29 cellular contexts compared by ENCODE assay signal in genomic region chr4:185232370-185232769, GRCh38. TPM values are rescaled to one million over a fixed set of nuclear protein-coding genes. Genes with fewer than 3 reads are reported as not detected.
DNase-seq lines count a peak whose midpoint lies in the region; ATAC-seq, FAIRE-seq and TF ChIP-seq lines count a peak whose summit lies in the region.
"Had no signal": no experiment of that assay in that cellular context is flagged by ENCODE, and none has a peak within 500 bp of the region (broad histone marks: within the 10 kb centered on the region; RNA-seq: fewer than 3 reads in every experiment).

No MANE protein-coding gene starts in this region.

- no peaks in the 10 kb centered on the region for H3K36me3 ChIP-seq in bronchial epithelial cell (ENCODE audit: control insufficient read depth, insufficient read depth, low read length)
- no peaks in the 10 kb centered on the region for H3K36me3 ChIP-seq in heart left ventricle
- H3K36me3 ChIP-seq: sigmoid colon, transverse colon had no signal

- H3K4me3 ChIP-seq in bronchial epithelial cell (ENCODE audit: low read depth, low read length) (no peak overlapping the region), heart left ventricle (no peak overlapping the region)
- H3K4me3 ChIP-seq: BLaER1, sigmoid colon, transverse colon had no signal

- H3K27me3 Mint-ChIP-seq in activated T-cell treated with anti-CD3 and anti-CD28 coated beads, Interleukin-2, amount 50 U/mL, for 72 hours (ENCODE audit: low read depth): no peaks in the 10 kb centered on the region
- H3K27me3 Mint-ChIP-seq: naive B cell; stimulated activated naive CD8-positive, alpha-beta T cell treated with anti-CD3 and anti-CD28 coated beads, Interleukin-15, Interleukin-2, amounts not matched to agents 100 ng/mL and 50 ng/mL, for 24 hours; T-cell had no signal

- no peak for TF ChIP-seq POLR2A in heart left ventricle (IDR thresholded peaks at IDR 0.05)

- no peaks in the 10 kb centered on the region for H3K9me3 Mint-ChIP-seq in activated T-cell treated with anti-CD3 and anti-CD28 coated beads, Interleukin-2, amount 50 U/mL, for 72 hours
- H3K9me3 Mint-ChIP-seq: immature natural killer cell; naive B cell; stimulated activated naive CD8-positive, alpha-beta T cell treated with anti-CD3 and anti-CD28 coated beads, Interleukin-15, Interleukin-2, amounts not matched to agents 100 ng/mL and 50 ng/mL, for 24 hours; T-cell had no signal

- intact Hi-C loops in heart left ventricle (cut with DNase I): no loop called here
- intact Hi-C loops in posterior vena cava (cut with DNase I): no loop called here

- DNase-seq in activated T-cell treated with anti-CD3 and anti-CD28 coated beads, Interleukin-2, amount 50 U/mL, for 72 hours: no peak
- no peak for DNase-seq in activated T-cell treated with anti-CD3 and anti-CD28 coated beads, Interleukin-2, amount 50 U/mL, for 1 hour
- DNase-seq in bronchial epithelial cell (ENCODE audit: low read depth) (peak; percentile 42), kidney glomerular epithelial cell (lab: John Stamatoyannopoulos, UW) (peak; percentile 67), heart left ventricle (no peak), HuH-7 (ENCODE audit: low spot score) (no peak), posterior vena cava (ENCODE audit: low spot score) (no peak)
- DNase-seq in stimulated activated naive CD4-positive, alpha-beta T cell (lab: John Stamatoyannopoulos, UW): no peak
- DNase-seq: activated CD4-positive, alpha-beta T cell treated with anti-CD3 and anti-CD28 coated beads, Interleukin-2, amount 50 U/mL, for 1 hour; activated CD8-positive, alpha-beta memory T cell treated with anti-CD3 and anti-CD28 coated beads, Interleukin-2, amount 50 U/mL, for 4 hours; activated gamma-delta T cell; amygdala; central memory CD4-positive, alpha-beta T cell; head of caudate nucleus; immature natural killer cell; mammary epithelial cell; naive B cell; NCI-H2081; Right ventricle myocardium superior; sigmoid colon; T-cell; transverse colon had no signal

- ATAC-seq in activated T-cell treated with anti-CD3 and anti-CD28 coated beads, Interleukin-2, amount 50 U/mL, for 72 hours (replicated peaks in 1 of 2): peak in 1 of 2 donors; percentile 21
- no peak for ATAC-seq in heart left ventricle
- ATAC-seq: esophagus mucosa, HCT116, T-cell had no signal

- peaks cover 10% of the 10 kb centered on the region for H3K4me1 Mint-ChIP-seq in activated T-cell treated with anti-CD3 and anti-CD28 coated beads, Interleukin-2, amount 50 U/mL, for 72 hours (ENCODE audit: low read depth)

- peak overlapping the region; percentile 47 for H3K27ac Mint-ChIP-seq in activated T-cell treated with anti-CD3 and anti-CD28 coated beads, Interleukin-2, amount 50 U/mL, for 72 hours
- H3K27ac Mint-ChIP-seq: stimulated activated naive CD8-positive, alpha-beta T cell treated with anti-CD3 and anti-CD28 coated beads, Interleukin-15, Interleukin-2, amounts not matched to agents 100 ng/mL and 50 ng/mL, for 24 hours; T-cell had no signal

- no peaks in the 10 kb centered on the region for H3K9me3 ChIP-seq in heart left ventricle
- H3K9me3 ChIP-seq: BLaER1, sigmoid colon, transverse colon had no signal

- TF ChIP-seq CTCF in bronchial epithelial cell (IDR thresholded peaks at IDR 0.05; ENCODE audit: insufficient read depth, low read length, severe bottlenecking): no peak
- no peak for TF ChIP-seq CTCF in heart left ventricle (IDR thresholded peaks at IDR 0.05)

- no peak overlapping the region for H3K27ac ChIP-seq in heart left ventricle
- H3K27ac ChIP-seq: 22Rv1, BLaER1, parathyroid adenoma, sigmoid colon, transverse colon had no signal

- H3K4me3 Mint-ChIP-seq in activated T-cell treated with anti-CD3 and anti-CD28 coated beads, Interleukin-2, amount 50 U/mL, for 72 hours: no peak overlapping the region
- H3K4me3 Mint-ChIP-seq: immature natural killer cell; stimulated activated naive CD8-positive, alpha-beta T cell treated with anti-CD3 and anti-CD28 coated beads, Interleukin-15, Interleukin-2, amounts not matched to agents 100 ng/mL and 50 ng/mL, for 24 hours; T-cell had no signal

- H3K4me1 ChIP-seq in heart left ventricle: peaks cover 0 to 29% (median 12%) of the 10 kb centered on the region in 12 donors

- WGBS in heart left ventricle, 4 donors: 86 to 93% (median 87%) methylated on average over 6 of the region's 6 CpGs

- FAIRE-seq in bronchial epithelial cell (lab: Jason Lieb, UNC): no peak
- FAIRE-seq: G401.6 had no signal

- H3K27me3 ChIP-seq in bronchial epithelial cell (ENCODE audit: control insufficient read depth, insufficient read depth, low read length) (no peaks in the 10 kb centered on the region), heart left ventricle (no peaks in the 10 kb centered on the region)
- H3K27me3 ChIP-seq: BLaER1, sigmoid colon, transverse colon had no signal

- H3K36me3 Mint-ChIP-seq in activated T-cell treated with anti-CD3 and anti-CD28 coated beads, Interleukin-2, amount 50 U/mL, for 72 hours (ENCODE audit: insufficient read depth in 2 of 2): no peaks in the 10 kb centered on the region
- H3K36me3 Mint-ChIP-seq: immature natural killer cell, naive B cell had no signal

RNA-seq across cellular contexts. Expression of gene SNX25, which starts 23.0 kb away (rescaled TPM):
- 10 to 100 TPM; 15.8 to 17.9 TPM for total RNA-seq in activated T-cell treated with anti-CD3 and anti-CD28 coated beads, Interleukin-2, amount 50 U/mL, for 72 hours
- 14.3 and 18.4 TPM in 2 replicates for total RNA-seq in bronchial epithelial cell
- 10 to 100 TPM in 5 of 9 donors, 1 to 10 TPM in 4; 7.5 to 12.4 (median 10.7) TPM for total RNA-seq in heart left ventricle
- 10 to 100 TPM in 1 of 2 donors, 1 to 10 TPM in 1; 3.1 to 10.1 TPM for polyA plus RNA-seq in heart left ventricle
- total RNA-seq in posterior vena cava: 10 to 100 TPM; 19.9 to 20.3 TPM

RNA-seq across cellular contexts. Expression of gene CFAP97, which starts 28.6 kb away (rescaled TPM):
- 10 to 100 TPM; 47.3 to 51.8 TPM for total RNA-seq in activated T-cell treated with anti-CD3 and anti-CD28 coated beads, Interleukin-2, amount 50 U/mL, for 72 hours
- 30.0 and 32.9 TPM in 2 replicates for total RNA-seq in bronchial epithelial cell
- total RNA-seq in heart left ventricle: 10 to 100 TPM in 8 of 9 donors, 1 to 10 TPM in 1; 9.7 to 22.7 (median 14.5) TPM
- 1 to 10 TPM; 2.0 to 7.5 TPM for polyA plus RNA-seq in heart left ventricle
- total RNA-seq in posterior vena cava: 10 to 100 TPM; 42.6 to 52.9 TPM

Comparison
In these comparisons a context has a peak if more than half of its experiments do, and no peak if none do; other contexts are left out.
1. DNase-seq: peak in bronchial epithelial cell (single experiment) and kidney glomerular epithelial cell (single experiment); none in activated T-cell treated with anti-CD3 and anti-CD28 coated beads, Interleukin-2, amount 50 U/mL, for 72 hours (0 of 2), activated T-cell treated with anti-CD3 and anti-CD28 coated beads, Interleukin-2, amount 50 U/mL, for 1 hour (single experiment), heart left ventricle (0 of 5), HuH-7 (single experiment), stimulated activated naive CD4-positive, alpha-beta T cell (0 of 6) and posterior vena cava (single experiment).